In genomic region chr20:48906221-48906877, GRCh38 we compare ENCODE assay signal across 20 cellular contexts. TPM values are rescaled to one million over a fixed set of nuclear protein-coding genes. Genes with fewer than 3 reads are reported as not detected.
DNase-seq lines count a peak whose midpoint lies in the region; TF ChIP-seq lines count a peak whose summit lies in the region.
"Had no signal": no experiment of that assay in that cellular context is flagged by ENCODE, and none has a peak within 500 bp of the region (broad histone marks: within the 10 kb centered on the region; RNA-seq: fewer than 3 reads in every experiment).

No MANE protein-coding gene starts in this region.

- H3K4me1 ChIP-seq in A673 (ENCODE audit: insufficient read depth, low read length, poor library complexity, severe bottlenecking) (peaks cover 21% of the 10 kb centered on the region), SJCRH30 (peaks cover 26% of the 10 kb centered on the region)

- DNase-seq in A673 (ENCODE audit: low spot score) (no peak), ELR (ENCODE audit: low read depth) (peak; percentile 26), SJCRH30 (peak; percentile 78 to 92), dermis blood vessel endothelial cell (peak; percentile 40), NCI-H1436 (lab: John Stamatoyannopoulos, UW) (no peak), midbrain (lab: John Stamatoyannopoulos, UW) (no peak)
- no peak for DNase-seq in activated CD4-positive, alpha-beta T cell treated with anti-CD3 and anti-CD28 coated beads, Interleukin-2, amount 50 U/mL, for 48 hours
- DNase-seq: CD8-positive, alpha-beta T cell; DND-41; MM.1S; NCI-H1092; NCI-H1436 treated with DMSO at 0.1 percent for 48 hours; NCI-H2029; NCI-H2171 treated with DMSO at 0.1 percent for 48 hours; NCI-H524 treated with DMSO at 0.1 percent for 48 hours; NCI-H82; PC-9; SHP77 treated with DMSO at 0.1 percent for 48 hours had no signal

- H3K27me3 ChIP-seq in A673 (replicated peaks; ENCODE audit: insufficient read depth, low read depth, low read length, poor library complexity) (no peaks in the 10 kb centered on the region), SJCRH30 (no peaks in the 10 kb centered on the region)
- H3K27me3 ChIP-seq: BLaER1 treated with 17β-estradiol and CSF1 and Interleukin-3, amounts not matched to agents 10 nM and 100 nM had no signal

- POLR2A ChIA-PET in A673 (lab: Charles Lee; ENCODE audit: low non-redundant PET), result no interaction called here

- H3K36me3 ChIP-seq in A673 (ENCODE audit: insufficient read depth, low read length, poor library complexity, severe bottlenecking), result no peaks in the 10 kb centered on the region
- H3K36me3 ChIP-seq in SJCRH30, result no peaks in the 10 kb centered on the region
- H3K36me3 ChIP-seq: BLaER1 treated with 17β-estradiol and CSF1 and Interleukin-3, amounts not matched to agents 10 nM and 100 nM had no signal

- intact Hi-C loops in A673 (cut with micrococcal nuclease; ENCODE audit: unreplicated experiment), result loop anchor here (5.0 kb wide), 1 partner anchor 274 kb away; no protein-coding TSS in a partner anchor

- H3K27ac ChIP-seq in A673 (ENCODE audit: low read depth, low read length, poor library complexity, severe bottlenecking), result peak overlapping the region; percentile 33
- peak overlapping the region; percentile 20 for H3K27ac ChIP-seq in SJCRH30
- H3K27ac ChIP-seq: BLaER1 treated with 17β-estradiol and CSF1 and Interleukin-3, amounts not matched to agents 10 nM and 100 nM; PC-9; RWPE1 had no signal

- BruUV-seq in A673 (replicated peaks; lab: Mats Ljungman, UMichigan), result no TSS peak

- peaks cover 7% of the 10 kb centered on the region for H3K9me3 ChIP-seq in A673 (ENCODE audit: low read depth, low read length, poor library complexity, severe bottlenecking)
- H3K9me3 ChIP-seq in SJCRH30 (replicated peaks), result peaks cover 3% of the 10 kb centered on the region

- no peak overlapping the region for H3K4me3 ChIP-seq in A673 (ENCODE audit: low read depth, low read length, poor library complexity, severe bottlenecking)
- H3K4me3 ChIP-seq in SJCRH30, result no peak overlapping the region
- H3K4me3 ChIP-seq: BLaER1 treated with 17β-estradiol and CSF1 and Interleukin-3, amounts not matched to agents 10 nM and 100 nM; PC-9 had no signal

- TF ChIP-seq CTCF in A673 (conservative IDR thresholded peaks at IDR 0.05; ENCODE audit: low read depth, low read length), result no peak

- CTCF ChIA-PET in A673 (lab: Charles Lee), result interaction anchor here (0.6 to 0.9 kb wide), 2 partner anchors 44 to 249 kb away, joined by 3 read pairs; no protein-coding TSS in a partner anchor

RNA-seq across cellular contexts. Expression of gene ARFGEF2, which starts 15.2 kb away (rescaled TPM):
- total RNA-seq in A673 (2021), result 23.5 and 26.1 TPM in 2 replicates
- 35.6 and 38.2 TPM in 2 replicates for total RNA-seq in SJCRH30 (2014; rRNA removed; shearing (Covaris generic))
- 67.7 and 87.8 TPM in 2 replicates for total RNA-seq in dermis blood vessel endothelial cell

Comparison
In these comparisons a context has a peak if more than half of its experiments do, and no peak if none do; other contexts are left out.
1. DNase-seq: peak in ELR (single experiment), SJCRH30 (2 of 2) and dermis blood vessel endothelial cell (single experiment); none in A673 (single experiment), activated CD4-positive, alpha-beta T cell treated with anti-CD3 and anti-CD28 coated beads, Interleukin-2, amount 50 U/mL, for 48 hours (0 of 2), NCI-H1436 (single experiment) and midbrain (single experiment).